Comparison of ENCODE assay signal across 9 cellular contexts in genomic region chr4:39814403-39815185, GRCh38.
DNase-seq lines count a peak whose midpoint lies in the region; ATAC-seq, FAIRE-seq and TF ChIP-seq lines count a peak whose summit lies in the region.
"Had no signal": no experiment of that assay in that cellular context is flagged by ENCODE, and none has a peak within 500 bp of the region (broad histone marks: within the 10 kb centered on the region; RNA-seq: fewer than 3 reads in every experiment).

No MANE protein-coding gene starts in this region.

- H3K27ac ChIP-seq in cardiac muscle cell, result no peak overlapping the region

- intact Hi-C loops in Right ventricle myocardium superior (cut with DNase I), result no loop called here

- no peak for FAIRE-seq in urothelium cell line (lab: Jason Lieb, UNC)

- H3K4me1 ChIP-seq in cardiac muscle cell (ENCODE audit: low read depth), result no peaks in the 10 kb centered on the region

- H3K36me3 ChIP-seq in cardiac muscle cell, result no peaks in the 10 kb centered on the region

- no peak overlapping the region for H3K4me3 ChIP-seq in cardiac muscle cell
- H3K4me3 ChIP-seq in fibroblast of mammary gland (ENCODE audit: control insufficient read depth, low read depth, low read length), result no peak overlapping the region
- H3K4me3 ChIP-seq: lung had no signal

- no peaks in the 10 kb centered on the region for H3K9me3 ChIP-seq in cardiac muscle cell (ENCODE audit: low read depth)

- DNase-seq in cardiac muscle cell (ENCODE audit: low read depth in 1 of 2, low spot score in 1 of 2) (peak; percentile 13 to 45), Right ventricle myocardium superior (no peak), T1000 (lab: John Stamatoyannopoulos, UW) (peak; percentile 84), fibroblast of mammary gland (ENCODE audit: low read depth) (peak; percentile 29), urothelium cell line (ENCODE audit: low spot score) (peak; percentile 63), mucosa of gallbladder (ENCODE audit: low spot score) (no peak), NCI-H69 (lab: John Stamatoyannopoulos, UW) (no peak)

- TF ChIP-seq CTCF in cardiac muscle cell (IDR thresholded peaks at IDR 0.05; ENCODE audit: low read depth, low read length) (no peak), fibroblast of mammary gland (conservative IDR thresholded peaks at IDR 0.05; ENCODE audit: control insufficient read depth, insufficient read depth, low read depth, low read length) (no peak)

- ATAC-seq in Right ventricle myocardium superior (ENCODE audit: poor library complexity), result no peak
- ATAC-seq in GM18861 (IDR thresholded peaks at IDR 0.05; ENCODE audit: unreplicated experiment), result no peak

- H3K27me3 ChIP-seq in cardiac muscle cell, result no peaks in the 10 kb centered on the region

Comparison
In these comparisons a context has a peak if more than half of its experiments do, and no peak if none do; other contexts are left out.
1. DNase-seq: peak in cardiac muscle cell (2 of 2), T1000 (single experiment), fibroblast of mammary gland (single experiment) and urothelium cell line (single experiment); none in Right ventricle myocardium superior (single experiment), mucosa of gallbladder (single experiment) and NCI-H69 (single experiment).